27 cellular contexts compared by ENCODE assay signal in the genomic region with DNA sequence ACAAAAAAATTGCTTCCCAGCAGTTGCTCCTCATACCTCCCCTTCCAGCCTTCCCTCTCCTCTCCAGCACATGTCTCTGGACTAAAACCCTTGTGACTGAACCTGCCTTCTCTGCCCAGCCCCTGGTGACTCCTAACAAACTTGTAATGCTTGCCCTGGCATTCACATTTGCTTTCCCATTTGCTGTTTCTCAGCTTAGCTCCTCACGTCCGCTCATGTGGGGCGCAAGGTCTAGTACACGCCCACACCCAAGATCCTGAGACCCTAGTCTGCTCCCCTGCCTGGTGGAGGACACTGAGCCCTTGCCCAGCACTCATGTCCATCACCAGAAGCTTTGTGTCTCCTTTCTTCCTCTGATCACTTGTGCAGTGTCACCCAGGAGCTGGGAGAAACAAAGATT. TPM values are rescaled to one million over a fixed set of nuclear protein-coding genes. Genes with fewer than 3 reads are reported as not detected.
"Had no signal": no experiment of that assay in that cellular context is flagged by ENCODE, and none has a peak within 500 bp of the region (broad histone marks: within the 10 kb centered on the region; RNA-seq: fewer than 3 reads in every experiment).

No MANE protein-coding gene starts in this region.

- H3K4me3 ChIP-seq: K562, SJSA1, SK-N-MC had no signal

- DNase-seq: Kasumi-1, MM.1S, NCI-H1092 treated with DMSO at 0.1 percent for 48 hours, NCI-H1436, NCI-H187, NCI-H2029, NCI-H2081 treated with DMSO at 0.1 percent for 48 hours, NCI-H2171, NCI-H226, NCI-H446, NCI-H510A, NCI-H524 treated with DMSO at 0.1 percent for 48 hours, NCI-H69, NCI-H774, PC-3, Right ventricle myocardium superior, SIG-M5 had no signal

- H3K27ac Mint-ChIP-seq: IgD-negative memory B cell had no signal

- H3K4me2 ChIP-seq: KMS-11 had no signal

- FAIRE-seq: K562 had no signal

- H3K9me3 Mint-ChIP-seq: IgD-negative memory B cell had no signal

- H3K36me3 ChIP-seq: SJSA1 had no signal

- H3K9ac ChIP-seq: KMS-11 had no signal

- H3K9me3 ChIP-seq: SJSA1 had no signal

- ATAC-seq: K562, Panc1, PC-3 had no signal

- H3K36me3 Mint-ChIP-seq: IgD-negative memory B cell had no signal

- H3K27ac ChIP-seq: HL-60, KMS-11, SJSA1, SK-N-MC had no signal

- H3K4me3 Mint-ChIP-seq: IgD-negative memory B cell had no signal

RNA-seq across cellular contexts. Expression of gene RBPJL, which starts 18.3 kb away (rescaled TPM):
- total RNA-seq: K562, M059J, OCI-LY7, PC-3, Right ventricle myocardium superior, RPMI7951, SJSA1 had no signal

RNA-seq across cellular contexts. Expression of gene MATN4, which starts 19.7 kb away (rescaled TPM):
- total RNA-seq: M059J, Right ventricle myocardium superior, RPMI7951, SJSA1 had no signal

RNA-seq across cellular contexts. Expression of gene SLPI, which starts 34.0 kb away (rescaled TPM):
- total RNA-seq: OCI-LY7, RPMI7951, SJSA1 had no signal

RNA-seq across cellular contexts. Expression of gene SDC4, which starts 59.8 kb away (rescaled TPM):
- total RNA-seq: OCI-LY7 had no signal
